1 cellular context compared by ENCODE assay signal in genomic region chr12:123576611-123577010, GRCh38.
TF ChIP-seq lines count a peak whose summit lies in the region.

No MANE protein-coding gene starts in this region.

TF ChIP-seq in IMR-90, 13 proteins besides CTCF, POLR2A, EP300 and RAD21:
- TF ChIP-seq BHLHE40 (IDR thresholded peaks at IDR 0.05; ENCODE audit: low read depth, low read length): no peak
- TF ChIP-seq USF2 (IDR thresholded peaks at IDR 0.05; ENCODE audit: low read depth, low read length): no peak
- no peak for TF ChIP-seq RFX5 (IDR thresholded peaks at IDR 0.05; ENCODE audit: low read depth, low read length)
- TF ChIP-seq SMC3 (IDR thresholded peaks at IDR 0.05; ENCODE audit: low read depth, low read length): no peak
- TF ChIP-seq MAZ (IDR thresholded peaks at IDR 0.05; ENCODE audit: borderline replicate concordance, low read depth, low read length): no peak
- TF ChIP-seq MXI1 (IDR thresholded peaks at IDR 0.05; ENCODE audit: borderline replicate concordance, low read depth, low read length): no peak
- no peak for TF ChIP-seq CHD1 (IDR thresholded peaks at IDR 0.05; ENCODE audit: low read depth, low read length)
- TF ChIP-seq CEBPB (IDR thresholded peaks at IDR 0.05; ENCODE audit: low read depth, low read length): no peak
- no peak for TF ChIP-seq RCOR1 (IDR thresholded peaks at IDR 0.05; ENCODE audit: insufficient replicate concordance, low read length)
- TF ChIP-seq NFE2L2 (IDR thresholded peaks at IDR 0.05; ENCODE audit: low read depth, low read length): no peak
TF ChIP-seq in IMR-90: peak in this region for 0.
